9 cellular contexts compared by ENCODE assay signal in the genomic region with DNA sequence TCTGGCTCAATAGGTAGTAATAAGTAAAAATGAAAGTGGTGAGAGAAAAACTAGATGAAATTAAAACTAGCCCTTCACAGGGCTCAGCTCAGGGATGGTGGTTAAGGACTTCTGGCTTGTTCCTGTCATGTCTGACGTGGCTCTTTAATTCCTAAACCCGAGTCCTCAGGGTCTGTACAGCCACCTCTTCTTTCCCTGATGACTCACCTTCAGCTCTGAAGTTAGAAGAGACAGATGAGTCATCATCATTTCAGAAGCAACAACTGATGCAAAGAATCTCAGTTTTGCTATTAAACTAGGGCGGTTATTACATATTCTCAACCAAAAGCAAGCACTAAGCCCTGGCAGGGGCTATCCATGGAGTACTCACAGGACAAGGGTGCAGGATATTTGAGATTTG. TPM values are rescaled to one million over a fixed set of nuclear protein-coding genes. Genes with fewer than 3 reads are reported as not detected.
DNase-seq lines count a peak whose midpoint lies in the region; ATAC-seq, FAIRE-seq and TF ChIP-seq lines count a peak whose summit lies in the region.
"Had no signal": no experiment of that assay in that cellular context is flagged by ENCODE, and none has a peak within 500 bp of the region (broad histone marks: within the 10 kb centered on the region; RNA-seq: fewer than 3 reads in every experiment).

No MANE protein-coding gene starts in this region.

- 42 to 51% (median 43%) methylated on average over 3 of the region's 3 CpGs for WGBS in small intestine, 3 donors

- no peaks in the 10 kb centered on the region for H3K9me3 Mint-ChIP-seq in activated T-cell treated with anti-CD3 and anti-CD28 coated beads, Interleukin-2, amount 50 U/mL, for 24 hours
- no peaks in the 10 kb centered on the region for H3K9me3 Mint-ChIP-seq in chondrocyte (ENCODE audit: low read depth)

- H3K4me3 ChIP-seq in small intestine (ENCODE audit: low read depth in 1 of 2, low read length in 2 of 2): no peak overlapping the region

- H3K9me3 ChIP-seq in small intestine (ENCODE audit: control insufficient read depth, low read depth): no peaks in the 10 kb centered on the region

- H3K27me3 ChIP-seq in small intestine (ENCODE audit: control insufficient read depth in 2 of 2, insufficient read depth in 2 of 2, low read length in 2 of 2): no peaks in the 10 kb centered on the region

- peak; percentile 92 for ATAC-seq in HG02623 (IDR thresholded peaks at IDR 0.05; ENCODE audit: unreplicated experiment)

- no peaks in the 10 kb centered on the region for H3K36me3 ChIP-seq in small intestine (ENCODE audit: control insufficient read depth in 2 of 2, insufficient read depth in 2 of 2, low read length in 2 of 2)

- DNase-seq in activated T-cell treated with anti-CD3 and anti-CD28 coated beads, Interleukin-2, amount 50 U/mL, for 24 hours: peak; percentile 46
- DNase-seq in activated T-cell treated with anti-CD3 and anti-CD28 coated beads for 4 hours (no peak), OCI-M1 (lab: John Stamatoyannopoulos, UW) (peak; percentile 11), chondrocyte (ENCODE audit: low spot score) (no peak), small intestine (peak; percentile 71), epidermal melanocyte (ENCODE audit: insufficient read length, low spot score) (no peak), middle frontal gyrus (ENCODE audit: extremely low spot score, low spot score) (no peak)

- FAIRE-seq in small intestine (lab: Jason Lieb, UNC): no peak

- H3K27me3 Mint-ChIP-seq in activated T-cell treated with anti-CD3 and anti-CD28 coated beads, Interleukin-2, amount 50 U/mL, for 24 hours: peaks cover 11% of the 10 kb centered on the region
- H3K27me3 Mint-ChIP-seq in chondrocyte (ENCODE audit: low read depth): no peaks in the 10 kb centered on the region

- peaks cover 70% of the 10 kb centered on the region for H3K4me1 Mint-ChIP-seq in activated T-cell treated with anti-CD3 and anti-CD28 coated beads, Interleukin-2, amount 50 U/mL, for 24 hours (ENCODE audit: low read depth)
- peaks cover 98% of the 10 kb centered on the region for H3K4me1 Mint-ChIP-seq in chondrocyte (ENCODE audit: low read depth)

- H3K4me3 Mint-ChIP-seq in activated T-cell treated with anti-CD3 and anti-CD28 coated beads, Interleukin-2, amount 50 U/mL, for 24 hours: peak overlapping the region; percentile 13
- H3K4me3 Mint-ChIP-seq in chondrocyte (ENCODE audit: unreplicated experiment): no peak overlapping the region

- no peaks in the 10 kb centered on the region for H3K36me3 Mint-ChIP-seq in activated T-cell treated with anti-CD3 and anti-CD28 coated beads, Interleukin-2, amount 50 U/mL, for 24 hours (ENCODE audit: low read depth)
- no peaks in the 10 kb centered on the region for H3K36me3 Mint-ChIP-seq in chondrocyte (ENCODE audit: low read depth)

- peak overlapping the region; percentile 82 for H3K27ac Mint-ChIP-seq in activated T-cell treated with anti-CD3 and anti-CD28 coated beads, Interleukin-2, amount 50 U/mL, for 24 hours
- H3K27ac Mint-ChIP-seq in chondrocyte (ENCODE audit: unreplicated experiment): peak overlapping the region; percentile 96

- peak overlapping the region in 1 of 2 donors; percentile 22 for H3K27ac ChIP-seq in small intestine (ENCODE audit: low read depth in 1 of 2, low read length in 1 of 2)

- no peak for TF ChIP-seq CTCF in chondrocyte (IDR thresholded peaks at IDR 0.05)

- H3K4me1 ChIP-seq in small intestine (ENCODE audit: control insufficient read depth in 2 of 2, insufficient read depth in 1 of 2, low read depth in 1 of 2, low read length in 1 of 2): peaks cover 13 to 46% of the 10 kb centered on the region in 2 donors

RNA-seq across cellular contexts. Expression of gene ITGB6, which starts 24.0 kb away (rescaled TPM):
- total RNA-seq in chondrocyte: 2.0 to 2.3 TPM (median 2.2 TPM) in 3 replicates
- polyA plus RNA-seq in small intestine: 1 to 10 TPM; 3.0 to 5.6 (median 3.9) TPM
- total RNA-seq: dermis microvascular lymphatic vessel endothelial cell had no signal

Comparison
In these comparisons a context has a peak if more than half of its experiments do, and no peak if none do; other contexts are left out.
1. DNase-seq: peak in activated T-cell treated with anti-CD3 and anti-CD28 coated beads, Interleukin-2, amount 50 U/mL, for 24 hours (single experiment), OCI-M1 (single experiment) and small intestine (single experiment); none in activated T-cell treated with anti-CD3 and anti-CD28 coated beads for 4 hours (single experiment), chondrocyte (single experiment), epidermal melanocyte (single experiment) and middle frontal gyrus (single experiment).